ENCODE assay signal across 18 cellular contexts in the genomic region with DNA sequence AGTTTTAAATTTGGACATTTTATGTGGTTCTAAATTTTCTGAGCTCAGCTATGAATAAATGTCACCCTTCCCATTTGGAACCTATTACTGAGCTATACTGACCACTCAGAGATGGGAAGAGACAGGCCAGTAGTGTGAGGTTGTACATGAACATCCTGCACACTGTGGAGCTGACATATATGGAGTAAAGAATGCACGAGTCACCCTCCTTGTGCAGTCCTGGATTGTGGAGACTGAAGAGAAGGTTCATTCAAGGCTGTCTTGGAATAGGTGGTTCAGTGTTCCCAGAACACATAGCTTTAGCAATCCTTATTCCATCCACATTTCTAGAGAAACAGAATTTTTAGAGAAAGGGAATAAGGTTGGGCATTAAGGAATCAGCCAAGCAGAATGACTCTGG. TPM values are rescaled to one million over a fixed set of nuclear protein-coding genes. Genes with fewer than 3 reads are reported as not detected.
DNase-seq lines count a peak whose midpoint lies in the region; ATAC-seq, FAIRE-seq and TF ChIP-seq lines count a peak whose summit lies in the region.
"Had no signal": no experiment of that assay in that cellular context is flagged by ENCODE, and none has a peak within 500 bp of the region (broad histone marks: within the 10 kb centered on the region; RNA-seq: fewer than 3 reads in every experiment).

No MANE protein-coding gene starts in this region.

- no peak for ATAC-seq in pancreas
- ATAC-seq: activated CD8-positive, alpha-beta memory T cell treated with anti-CD3 and anti-CD28 coated beads, Interleukin-2, amount 10 ng/mL, durations not matched to agents 7 days and 5 days had no signal

- in situ Hi-C loops in Caki2 (cut with HindIII; ENCODE audit: low pct_unique_long_range_greater_than_20kb, low sequenced_read_pairs) = no loop called here

- H3K36me3 ChIP-seq in MG63 (no peaks in the 10 kb centered on the region), pancreas (no peaks in the 10 kb centered on the region)

- H3K4me3 ChIP-seq in MG63 (no peak overlapping the region), epithelial cell of esophagus (ENCODE audit: low read length) (no peak overlapping the region), pancreas (no peak overlapping the region)
- H3K4me3 ChIP-seq: lung had no signal

- H3K27me3 ChIP-seq in MG63 = no peaks in the 10 kb centered on the region
- no peaks in the 10 kb centered on the region for H3K27me3 ChIP-seq in pancreas

- DNase-seq in Caki2 (ENCODE audit: low read depth) (peak; percentile 30), MG63 (peak; percentile 5), epithelial cell of esophagus (ENCODE audit: low read depth) (peak; percentile 55), midbrain (lab: John Stamatoyannopoulos, UW) (peak; percentile 28), SW480 (ENCODE audit: low spot score) (no peak), NCI-H1092 treated with DMSO at 0.1 percent for 48 hours (lab: John Stamatoyannopoulos, UW) (no peak), pancreas (no peak)
- no peak for DNase-seq in stimulated activated CD4-positive, alpha-beta T cell treated with anti-CD3 and anti-CD28 coated beads, Interleukin-1b, Interleukin-23, amount 100 ng/mL, for 48 hours
- DNase-seq: activated CD8-positive, alpha-beta memory T cell treated with anti-CD3 and anti-CD28 coated beads, Interleukin-2, amount 10 ng/mL, durations not matched to agents 7 days and 5 days; activated gamma-delta T cell treated with Interleukin-2 at 50 U/mL for 16 hours; foreskin melanocyte; GOT3; NCI-H82; retina; substantia nigra; T-helper 1 cell had no signal

- H3K9me3 ChIP-seq in MG63 (no peaks in the 10 kb centered on the region), pancreas (no peaks in the 10 kb centered on the region)

- 54 to 73% methylated on average over 1 of the region's 1 CpG for WGBS in pancreas, 2 donors

- H3K27ac ChIP-seq in pancreas = no peak overlapping the region
- H3K27ac ChIP-seq: RWPE1 had no signal

- H3K4me1 ChIP-seq in pancreas = no peaks in the 10 kb centered on the region

- no peak for TF ChIP-seq CTCF in epithelial cell of esophagus (IDR thresholded peaks at IDR 0.05; ENCODE audit: insufficient read depth, low read depth, low read length, missing control alignments)
- TF ChIP-seq CTCF in pancreas (IDR thresholded peaks at IDR 0.05) = no peak

- no peak for FAIRE-seq in pancreas (lab: Jason Lieb, UNC)

- intact Hi-C loops in pancreas (cut with DNase I) = no loop called here

RNA-seq across cellular contexts. Expression of gene OGFRL1, which starts 50.3 kb away (rescaled TPM):
- total RNA-seq in Caki2 (2014; rRNA removed; shearing (Covaris generic); ENCODE audit: low replicate concordance) = 8.8 and 12.1 TPM in 2 replicates
- 3.5 and 5.8 TPM in 2 replicates for total RNA-seq in MG63 (2014; rRNA removed; shearing (Covaris generic); ENCODE audit: low replicate concordance)
- total RNA-seq in pancreas = 10 to 100 TPM in 1 of 6 donors, 1 to 10 TPM in 5; 3.9 to 10.8 (median 5.7) TPM
- polyA plus RNA-seq in pancreas = 1 to 10 TPM; 3.3 to 4.3 TPM

Comparison
In these comparisons a context has a peak if more than half of its experiments do, and no peak if none do; other contexts are left out.
1. DNase-seq: peak in Caki2 (single experiment), MG63 (single experiment), epithelial cell of esophagus (single experiment) and midbrain (single experiment); none in SW480 (single experiment), stimulated activated CD4-positive, alpha-beta T cell treated with anti-CD3 and anti-CD28 coated beads, Interleukin-1b, Interleukin-23, amount 100 ng/mL, for 48 hours (single experiment), NCI-H1092 treated with DMSO at 0.1 percent for 48 hours (single experiment) and pancreas (0 of 6).